Comparison of ENCODE assay signal across 9 cellular contexts in the genomic region with DNA sequence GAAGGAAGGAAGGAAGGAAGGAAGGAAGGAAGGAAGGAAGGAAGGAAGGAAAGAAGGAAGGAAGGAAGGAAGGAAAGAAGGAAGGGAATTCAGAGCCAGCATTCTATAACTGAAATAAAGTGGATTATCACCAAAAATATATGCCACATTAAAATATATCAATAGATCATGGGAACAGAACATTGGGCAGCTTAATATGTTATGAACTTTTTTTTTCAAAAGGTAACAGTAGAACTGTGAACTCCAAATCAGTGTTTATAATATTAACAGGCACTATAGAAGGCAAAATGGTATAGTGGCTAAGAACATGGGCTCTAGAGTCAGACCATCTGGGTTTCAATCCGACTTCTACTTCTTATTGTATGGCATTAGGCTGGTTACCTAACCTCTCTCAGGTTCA.
"Had no signal": no experiment of that assay in that cellular context is flagged by ENCODE, and none has a peak within 500 bp of the region (broad histone marks: within the 10 kb centered on the region; RNA-seq: fewer than 3 reads in every experiment).

No MANE protein-coding gene starts in this region.

- H3K36me3 ChIP-seq: HAP-1 had no signal

- ATAC-seq: GM23338, HCT116 had no signal

- H3K4me2 ChIP-seq: GM23338 had no signal

- H3K27ac ChIP-seq: GM23248 had no signal

- H3K4me3 ChIP-seq: GM23248, GM23338, HAP-1 had no signal

- DNase-seq: GM23248, GOT3, H7, H9, HCEC 1CT, HFFc6 had no signal

- H3K9ac ChIP-seq: GM23248 had no signal

- H2AFZ ChIP-seq: GM23248, GM23338 had no signal

- H3K9me3 ChIP-seq: HAP-1 had no signal
